13 cellular contexts compared by ENCODE assay signal in genomic region chr7:37201876-37202198, GRCh38.
A peak's percentile ranks its signal among the peaks of the same experiment; 100 is the strongest.
DNase-seq lines count a peak whose midpoint lies in the region; ATAC-seq and TF ChIP-seq lines count a peak whose summit lies in the region.
"Had no signal": no experiment of that assay in that cellular context is flagged by ENCODE, and none has a peak within 500 bp of the region (broad histone marks: within the 10 kb centered on the region; RNA-seq: fewer than 3 reads in every experiment).

No MANE protein-coding gene starts in this region.

- in situ Hi-C loops in transverse colon (cut with MboI; ENCODE audit: low pct_ligation_motif_present in 1 of 4, low pct_unique_long_range_greater_than_20kb in 1 of 4, low sequenced_read_pairs in 3 of 4) = no loop called here

- H4K20me1 ChIP-seq in OCI-LY3 (ENCODE audit: insufficient read depth, low read length) (peaks cover 46% of the 10 kb centered on the region), osteoblast (ENCODE audit: insufficient read depth, low read length) (no peaks in the 10 kb centered on the region)

- H3K4me3 Mint-ChIP-seq in glutamatergic neuron (ENCODE audit: unreplicated experiment) = no peak overlapping the region
- no peak overlapping the region for H3K4me3 Mint-ChIP-seq in natural killer cell treated with Interleukin-12 subunit alpha and Interleukin-12 subunit beta and Interleukin-15 and Interleukin-18, amount 100 ng/mL, for 72 hours
- H3K4me3 Mint-ChIP-seq: activated naive CD8-positive, alpha-beta T cell treated with anti-CD3 and anti-CD28 coated beads, Interleukin-2, amount 10 ng/mL, durations not matched to agents 7 days and 5 days; activated T-helper 1 cell treated with anti-CD3 and anti-CD28 coated beads, Interleukin-12 subunit alpha, Interleukin-12 subunit beta, Interleukin-2, Interleukin-4 antibody, amounts not matched to agents 30 ng/mL and 10 ng/mL and 1 ng/mL, durations not matched to agents 14 hours and 24 hours and 36 hours; dendritic cell treated with granulocyte-macrophage colony-stimulating factor and Interleukin-4, amounts not matched to agents 40 ng/mL and 50 ng/mL, for 4 days had no signal

- H3K4me2 ChIP-seq in OCI-LY3 (ENCODE audit: low read length) (no peak overlapping the region), osteoblast (ENCODE audit: insufficient read depth, low read length) (no peak overlapping the region)
- H3K4me2 ChIP-seq: BLaER1 treated with 17β-estradiol and CSF1 and Interleukin-3, amounts not matched to agents 10 nM and 100 nM had no signal

- H3K27ac Mint-ChIP-seq in glutamatergic neuron (ENCODE audit: unreplicated experiment) = no peak overlapping the region
- H3K27ac Mint-ChIP-seq in natural killer cell treated with Interleukin-12 subunit alpha and Interleukin-12 subunit beta and Interleukin-15 and Interleukin-18, amount 100 ng/mL, for 72 hours = no peak overlapping the region
- H3K27ac Mint-ChIP-seq: activated naive CD8-positive, alpha-beta T cell treated with anti-CD3 and anti-CD28 coated beads, Interleukin-2, amount 10 ng/mL, durations not matched to agents 7 days and 5 days; activated T-helper 1 cell treated with anti-CD3 and anti-CD28 coated beads, Interleukin-12 subunit alpha, Interleukin-12 subunit beta, Interleukin-2, Interleukin-4 antibody, amounts not matched to agents 30 ng/mL and 10 ng/mL and 1 ng/mL, durations not matched to agents 14 hours and 24 hours and 36 hours; dendritic cell treated with granulocyte-macrophage colony-stimulating factor and Interleukin-4, amounts not matched to agents 40 ng/mL and 50 ng/mL, for 4 days had no signal

- H3K27ac ChIP-seq in left ventricle myocardium inferior (replicated peaks) (peak overlapping the region; percentile 85), OCI-LY3 (ENCODE audit: low read length) (no peak overlapping the region; the same call in 1 of the 2 replicates), transverse colon (peak overlapping the region in 3 of 4 donors; percentile 31 to 68 (median 67)), osteoblast (ENCODE audit: low read depth, low read length) (no peak overlapping the region)
- H3K27ac ChIP-seq: BLaER1 treated with 17β-estradiol and CSF1 and Interleukin-3, amounts not matched to agents 10 nM and 100 nM; WERI-Rb-1 had no signal

- no peak for DNase-seq in left ventricle myocardium inferior
- no peak for DNase-seq in left ventricle myocardium superior
- no peak for DNase-seq in glutamatergic neuron
- no peak for DNase-seq in transverse colon
- no peak for DNase-seq in natural killer cell treated with Interleukin-12 subunit alpha and Interleukin-12 subunit beta and Interleukin-15 and Interleukin-18, amount 100 ng/mL, for 72 hours (ENCODE audit: low spot score)
- no peak for DNase-seq in osteoblast (ENCODE audit: insufficient read length, low spot score, missing footprints)

- TF ChIP-seq EP300 in transverse colon (IDR thresholded peaks at IDR 0.05; ENCODE audit: low read depth) = no peak

- no peak overlapping the region for H3K9ac ChIP-seq in OCI-LY3 (ENCODE audit: low read length)
- H3K9ac ChIP-seq: BLaER1 treated with 17β-estradiol and CSF1 and Interleukin-3, amounts not matched to agents 10 nM and 100 nM had no signal

- peaks cover 17% of the 10 kb centered on the region for H3K4me1 Mint-ChIP-seq in glutamatergic neuron (ENCODE audit: low read depth, unreplicated experiment)
- H3K4me1 Mint-ChIP-seq in natural killer cell treated with Interleukin-12 subunit alpha and Interleukin-12 subunit beta and Interleukin-15 and Interleukin-18, amount 100 ng/mL, for 72 hours (ENCODE audit: low read depth in 2 of 2) = peaks cover 6 to 12% of the 10 kb centered on the region in 2 donors

- H3K36me3 ChIP-seq in left ventricle myocardium inferior (peaks cover 14% of the 10 kb centered on the region), OCI-LY3 (replicated peaks; ENCODE audit: low read depth, low read length) (peaks cover 50% of the 10 kb centered on the region), transverse colon (no peaks in the 10 kb centered on the region), osteoblast (ENCODE audit: insufficient read depth, low read length) (no peaks in the 10 kb centered on the region)
- H3K36me3 ChIP-seq: WERI-Rb-1 had no signal

- H3K9me3 ChIP-seq in left ventricle myocardium inferior (replicated peaks) (peaks cover 18% of the 10 kb centered on the region), OCI-LY3 (ENCODE audit: insufficient read depth, low read length) (no peaks in the 10 kb centered on the region), transverse colon (no peaks in the 10 kb centered on the region), osteoblast (ENCODE audit: low read depth, low read length) (no peaks in the 10 kb centered on the region)

- no peak for TF ChIP-seq CTCF in left ventricle myocardium inferior (IDR thresholded peaks at IDR 0.05; ENCODE audit: borderline replicate concordance)
- TF ChIP-seq CTCF in OCI-LY3 (IDR thresholded peaks at IDR 0.05; ENCODE audit: low read depth, low read length) = peak; percentile 8; the same call in 1 of the 2 replicates
- peak; percentile 11 for TF ChIP-seq CTCF in glutamatergic neuron (IDR thresholded peaks at IDR 0.05; ENCODE audit: partially characterized antibody, unreplicated experiment)
- TF ChIP-seq CTCF in transverse colon (IDR thresholded peaks at IDR 0.05) = no peak
- TF ChIP-seq CTCF in osteoblast (IDR thresholded peaks at IDR 0.05; ENCODE audit: extremely low read depth, low read depth, low read length) = no peak

- H3K4me1 ChIP-seq in left ventricle myocardium inferior (peaks cover 41% of the 10 kb centered on the region), OCI-LY3 (ENCODE audit: low read length) (peaks cover 17% of the 10 kb centered on the region), transverse colon (peaks cover 0 to 19% (median 17%) of the 10 kb centered on the region in 4 donors), osteoblast (ENCODE audit: insufficient read depth, low read length) (no peaks in the 10 kb centered on the region)

- ATAC-seq in left ventricle myocardium superior (no peak), GM19328 (IDR thresholded peaks at IDR 0.05; ENCODE audit: unreplicated experiment) (no peak)
- no peak for ATAC-seq in natural killer cell treated with Interleukin-12 subunit alpha and Interleukin-12 subunit beta and Interleukin-15 and Interleukin-18, amount 100 ng/mL, for 72 hours

- 50 to 55% methylated on average over 1 to 2 of the region's 2 CpGs for WGBS in transverse colon (ENCODE audit: low coverage in 1 of 2), 2 donors

- H3K27me3 Mint-ChIP-seq in glutamatergic neuron (ENCODE audit: unreplicated experiment) = no peaks in the 10 kb centered on the region
- H3K27me3 Mint-ChIP-seq in natural killer cell treated with Interleukin-12 subunit alpha and Interleukin-12 subunit beta and Interleukin-15 and Interleukin-18, amount 100 ng/mL, for 72 hours = no peaks in the 10 kb centered on the region
- H3K27me3 Mint-ChIP-seq: activated naive CD8-positive, alpha-beta T cell treated with anti-CD3 and anti-CD28 coated beads, Interleukin-2, amount 10 ng/mL, durations not matched to agents 7 days and 5 days; dendritic cell treated with granulocyte-macrophage colony-stimulating factor and Interleukin-4, amounts not matched to agents 40 ng/mL and 50 ng/mL, for 4 days had no signal

- H3K4me3 ChIP-seq in left ventricle myocardium inferior = no peak overlapping the region
- H3K4me3 ChIP-seq in OCI-LY3 (ENCODE audit: low read length) = no peak overlapping the region
- no peak overlapping the region for H3K4me3 ChIP-seq in transverse colon
- H3K4me3 ChIP-seq in osteoblast (ENCODE audit: insufficient read depth, low read length) = no peak overlapping the region
- H3K4me3 ChIP-seq: BLaER1 treated with 17β-estradiol and CSF1 and Interleukin-3, amounts not matched to agents 10 nM and 100 nM had no signal

- H2AFZ ChIP-seq in OCI-LY3 (ENCODE audit: low read depth, low read length) (no peak overlapping the region), osteoblast (ENCODE audit: low read length) (no peak overlapping the region)

- TF ChIP-seq POLR2A in transverse colon (IDR thresholded peaks at IDR 0.05) = no peak

- peaks cover 1% of the 10 kb centered on the region for H3K9me3 Mint-ChIP-seq in glutamatergic neuron (ENCODE audit: unreplicated experiment)
- H3K9me3 Mint-ChIP-seq in natural killer cell treated with Interleukin-12 subunit alpha and Interleukin-12 subunit beta and Interleukin-15 and Interleukin-18, amount 100 ng/mL, for 72 hours = no peaks in the 10 kb centered on the region
- H3K9me3 Mint-ChIP-seq: activated naive CD8-positive, alpha-beta T cell treated with anti-CD3 and anti-CD28 coated beads, Interleukin-2, amount 10 ng/mL, durations not matched to agents 7 days and 5 days; activated T-helper 1 cell treated with anti-CD3 and anti-CD28 coated beads, Interleukin-12 subunit alpha, Interleukin-12 subunit beta, Interleukin-2, Interleukin-4 antibody, amounts not matched to agents 30 ng/mL and 10 ng/mL and 1 ng/mL, durations not matched to agents 14 hours and 24 hours and 36 hours; dendritic cell treated with granulocyte-macrophage colony-stimulating factor and Interleukin-4, amounts not matched to agents 40 ng/mL and 50 ng/mL, for 4 days had no signal

- H3K36me3 Mint-ChIP-seq in glutamatergic neuron (ENCODE audit: unreplicated experiment) = no peaks in the 10 kb centered on the region
- H3K36me3 Mint-ChIP-seq in natural killer cell treated with Interleukin-12 subunit alpha and Interleukin-12 subunit beta and Interleukin-15 and Interleukin-18, amount 100 ng/mL, for 72 hours = peaks cover 7% of the 10 kb centered on the region

- H3K27me3 ChIP-seq in left ventricle myocardium inferior (ENCODE audit: low read depth) = no peaks in the 10 kb centered on the region
- H3K27me3 ChIP-seq in OCI-LY3 (ENCODE audit: low read depth, low read length) = no peaks in the 10 kb centered on the region
- H3K27me3 ChIP-seq in transverse colon = no peaks in the 10 kb centered on the region
- no peaks in the 10 kb centered on the region for H3K27me3 ChIP-seq in osteoblast (ENCODE audit: insufficient read depth, low read length)
- H3K27me3 ChIP-seq: BLaER1 treated with 17β-estradiol and CSF1 and Interleukin-3, amounts not matched to agents 10 nM and 100 nM had no signal

- peaks cover 36% of the 10 kb centered on the region for H3K79me2 ChIP-seq in OCI-LY3 (ENCODE audit: low read length)
- no peaks in the 10 kb centered on the region for H3K79me2 ChIP-seq in osteoblast (ENCODE audit: insufficient read depth, low read length)

- intact Hi-C loops in left ventricle myocardium inferior (cut with micrococcal nuclease) (no loop called here), left ventricle myocardium superior (cut with micrococcal nuclease) (no loop called here), transverse colon (cut with DNase I; ENCODE audit: low total_unique reads) (no loop called here)

Comparison
In these comparisons a context has a peak if more than half of its experiments do, and no peak if none do; other contexts are left out.
1. H3K27ac ChIP-seq: peak in left ventricle myocardium inferior (single experiment) and transverse colon (3 of 4); none in OCI-LY3 (single experiment) and osteoblast (single experiment).
2. CTCF ChIP-seq: peak in OCI-LY3 (single experiment) and glutamatergic neuron (single experiment); none in left ventricle myocardium inferior (single experiment), transverse colon (0 of 5) and osteoblast (single experiment).